ENCODE assay signal across 17 cellular contexts in the genomic region with DNA sequence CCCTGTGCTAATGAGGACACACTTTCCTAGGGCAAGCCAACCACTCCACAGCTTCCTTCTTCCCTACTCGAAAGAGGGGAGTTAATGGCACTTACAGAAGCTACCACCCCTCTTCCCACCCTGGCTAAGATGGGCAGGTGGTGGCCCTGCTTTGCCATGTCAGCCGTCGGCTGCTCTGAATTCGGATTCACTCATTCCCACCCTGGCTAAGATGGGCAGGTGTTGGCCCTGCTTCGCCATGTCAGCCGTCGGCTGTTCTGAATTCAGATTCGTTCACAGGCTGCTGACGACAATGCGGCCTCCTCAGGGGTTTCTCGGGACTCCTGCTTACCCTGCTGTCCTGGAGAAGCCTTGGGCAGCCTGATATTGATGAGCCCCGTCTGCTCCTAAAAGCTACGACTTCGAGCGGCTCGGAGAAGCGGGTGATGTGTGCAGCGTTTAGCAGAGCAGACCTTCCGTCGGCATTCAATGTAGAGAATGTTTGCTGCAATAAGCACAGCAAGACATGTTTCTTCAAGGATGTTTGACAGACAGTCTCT. TPM values are rescaled to one million over a fixed set of nuclear protein-coding genes. Genes with fewer than 3 reads are reported as not detected.
DNase-seq lines count a peak whose midpoint lies in the region; ATAC-seq and TF ChIP-seq lines count a peak whose summit lies in the region.
"Had no signal": no experiment of that assay in that cellular context is flagged by ENCODE, and none has a peak within 500 bp of the region (broad histone marks: within the 10 kb centered on the region; RNA-seq: fewer than 3 reads in every experiment).

No MANE protein-coding gene starts in this region.

- no peaks in the 10 kb centered on the region for H3K27me3 Mint-ChIP-seq in glutamatergic neuron (ENCODE audit: unreplicated experiment)
- H3K27me3 Mint-ChIP-seq in activated naive CD4-positive, alpha-beta T cell treated with anti-CD3 and anti-CD28 coated beads, Interleukin-2, amount 10 ng/mL, durations not matched to agents 7 days and 5 days: no peaks in the 10 kb centered on the region

- TF ChIP-seq CTCF in glutamatergic neuron (IDR thresholded peaks at IDR 0.05; ENCODE audit: partially characterized antibody, unreplicated experiment): no peak
- TF ChIP-seq CTCF in stomach (IDR thresholded peaks at IDR 0.05): no peak

- intact Hi-C loops in cardiac septum (cut with DNase I) (no loop called here), Right ventricle myocardium inferior (cut with DNase I) (no loop called here), posterior vena cava (cut with DNase I) (no loop called here), aorta (cut with DNase I) (no loop called here), stomach (cut with DNase I; ENCODE audit: low total_unique reads) (no loop called here)

- H3K9me3 Mint-ChIP-seq in glutamatergic neuron (ENCODE audit: unreplicated experiment): no peaks in the 10 kb centered on the region
- H3K9me3 Mint-ChIP-seq in activated naive CD4-positive, alpha-beta T cell treated with anti-CD3 and anti-CD28 coated beads, Interleukin-2, amount 10 ng/mL, durations not matched to agents 7 days and 5 days: no peaks in the 10 kb centered on the region

- DNase-seq in cardiac septum (ENCODE audit: low spot score) (peak; percentile 27), Right ventricle myocardium inferior (ENCODE audit: missing footprints) (no peak), glutamatergic neuron (peak; percentile 5), posterior vena cava (ENCODE audit: low spot score) (peak; percentile 58), aorta (peak; percentile 18 to 39), stomach (no peak), cerebellum (ENCODE audit: low spot score) (no peak)
- DNase-seq in activated naive CD4-positive, alpha-beta T cell treated with anti-CD3 and anti-CD28 coated beads, Interleukin-2, amount 10 ng/mL, durations not matched to agents 7 days and 5 days: no peak
- DNase-seq: DMS79, HFFc6, KG1, NCI-H1694 treated with DMSO at 0.1 percent for 48 hours, NCI-H2107, NCI-H510A, NCI-H748 treated with DMSO at 0.1 percent for 48 hours, SHP77 treated with DMSO at 0.1 percent for 48 hours had no signal

- CTCF ChIA-PET in activated naive CD4-positive, alpha-beta T cell treated with anti-CD3 and anti-CD28 coated beads, Interleukin-2, amount 10 ng/mL, durations not matched to agents 7 days and 5 days (lab: Charles Lee): no interaction called here

- H3K36me3 Mint-ChIP-seq in glutamatergic neuron (ENCODE audit: unreplicated experiment): no peaks in the 10 kb centered on the region
- no peaks in the 10 kb centered on the region for H3K36me3 Mint-ChIP-seq in activated naive CD4-positive, alpha-beta T cell treated with anti-CD3 and anti-CD28 coated beads, Interleukin-2, amount 10 ng/mL, durations not matched to agents 7 days and 5 days

- no peak overlapping the region for H3K27ac Mint-ChIP-seq in glutamatergic neuron (ENCODE audit: unreplicated experiment)
- no peak overlapping the region for H3K27ac Mint-ChIP-seq in activated naive CD4-positive, alpha-beta T cell treated with anti-CD3 and anti-CD28 coated beads, Interleukin-2, amount 10 ng/mL, durations not matched to agents 7 days and 5 days
- H3K27ac Mint-ChIP-seq: HFFc6 had no signal

- TF ChIP-seq POLR2A in stomach (IDR thresholded peaks at IDR 0.05): no peak

- H3K4me3 Mint-ChIP-seq in glutamatergic neuron (ENCODE audit: unreplicated experiment): no peak overlapping the region
- no peak overlapping the region for H3K4me3 Mint-ChIP-seq in activated naive CD4-positive, alpha-beta T cell treated with anti-CD3 and anti-CD28 coated beads, Interleukin-2, amount 10 ng/mL, durations not matched to agents 7 days and 5 days
- H3K4me3 Mint-ChIP-seq: HFFc6 had no signal

- H3K36me3 ChIP-seq in aorta (ENCODE audit: control insufficient read depth in 1 of 2, insufficient read depth in 2 of 2, low read length in 1 of 2): no peaks in the 10 kb centered on the region
- no peaks in the 10 kb centered on the region for H3K36me3 ChIP-seq in stomach
- H3K36me3 ChIP-seq: BLaER1 had no signal

- ATAC-seq in Right ventricle myocardium inferior (no peak), aorta (ENCODE audit: low FRiP score) (no peak)

- H3K9me3 ChIP-seq in aorta (ENCODE audit: control insufficient read depth, low read length) (no peaks in the 10 kb centered on the region), stomach (no peaks in the 10 kb centered on the region)
- H3K9me3 ChIP-seq: BLaER1 had no signal

- H3K4me1 Mint-ChIP-seq in glutamatergic neuron (ENCODE audit: low read depth, unreplicated experiment): no peaks in the 10 kb centered on the region
- no peaks in the 10 kb centered on the region for H3K4me1 Mint-ChIP-seq in activated naive CD4-positive, alpha-beta T cell treated with anti-CD3 and anti-CD28 coated beads, Interleukin-2, amount 10 ng/mL, durations not matched to agents 7 days and 5 days

- H3K27me3 ChIP-seq in aorta (ENCODE audit: control insufficient read depth in 1 of 2, insufficient read depth in 2 of 2, low read length in 1 of 2): no peaks in the 10 kb centered on the region
- peaks cover 0 to 19% (median 12%) of the 10 kb centered on the region in 3 donors for H3K27me3 ChIP-seq in stomach
- H3K27me3 ChIP-seq: BLaER1 had no signal

- H3K27ac ChIP-seq in aorta (ENCODE audit: low read depth in 1 of 2, low read length in 2 of 2): no peak overlapping the region
- H3K27ac ChIP-seq in stomach: no peak overlapping the region
- H3K27ac ChIP-seq: BLaER1 had no signal

- 86% methylated on average over 20 of the region's 20 CpGs for WGBS in aorta, 2 donors
- WGBS in stomach, 5 donors: 85 to 90% (median 89%) methylated on average over 20 of the region's 20 CpGs

- no peaks in the 10 kb centered on the region for H3K4me1 ChIP-seq in aorta (ENCODE audit: control insufficient read depth in 1 of 2, insufficient read depth in 2 of 2, low read length in 2 of 2)
- no peaks in the 10 kb centered on the region for H3K4me1 ChIP-seq in stomach

- H3K4me3 ChIP-seq in aorta (ENCODE audit: low read length in 2 of 2) (no peak overlapping the region), stomach (no peak overlapping the region)
- H3K4me3 ChIP-seq: BLaER1 had no signal

- no peak for TF ChIP-seq EP300 in stomach (IDR thresholded peaks at IDR 0.05)

RNA-seq across cellular contexts. Expression of a gene that starts 56.2 kb away (rescaled TPM):
- total RNA-seq in cardiac septum: 35.3 TPM
- total RNA-seq in Right ventricle myocardium inferior: 36.6 TPM
- 42.8 TPM for total RNA-seq in glutamatergic neuron (ENCODE audit: unreplicated experiment)
- total RNA-seq in posterior vena cava: 10 to 100 TPM; 23.5 to 23.7 TPM
- total RNA-seq in aorta: 10 to 100 TPM; 27.0 to 29.4 TPM
- polyA plus RNA-seq in aorta: 10 to 100 TPM; 14.0 to 25.3 TPM
- 10 to 100 TPM; 35.8 to 96.7 (median 43.7) TPM for total RNA-seq in stomach
- 10 to 100 TPM; 15.6 to 18.9 (median 17.7) TPM for polyA plus RNA-seq in stomach
- 51.1 TPM for total RNA-seq in cerebellum

Comparison
In these comparisons a context has a peak if more than half of its experiments do, and no peak if none do; other contexts are left out.
1. DNase-seq: peak in cardiac septum (single experiment), glutamatergic neuron (single experiment), posterior vena cava (single experiment) and aorta (2 of 2); none in Right ventricle myocardium inferior (single experiment), stomach (single experiment), cerebellum (single experiment) and activated naive CD4-positive, alpha-beta T cell treated with anti-CD3 and anti-CD28 coated beads, Interleukin-2, amount 10 ng/mL, durations not matched to agents 7 days and 5 days (single experiment).